ENCODE assay signal across 8 cellular contexts in the genomic region with DNA sequence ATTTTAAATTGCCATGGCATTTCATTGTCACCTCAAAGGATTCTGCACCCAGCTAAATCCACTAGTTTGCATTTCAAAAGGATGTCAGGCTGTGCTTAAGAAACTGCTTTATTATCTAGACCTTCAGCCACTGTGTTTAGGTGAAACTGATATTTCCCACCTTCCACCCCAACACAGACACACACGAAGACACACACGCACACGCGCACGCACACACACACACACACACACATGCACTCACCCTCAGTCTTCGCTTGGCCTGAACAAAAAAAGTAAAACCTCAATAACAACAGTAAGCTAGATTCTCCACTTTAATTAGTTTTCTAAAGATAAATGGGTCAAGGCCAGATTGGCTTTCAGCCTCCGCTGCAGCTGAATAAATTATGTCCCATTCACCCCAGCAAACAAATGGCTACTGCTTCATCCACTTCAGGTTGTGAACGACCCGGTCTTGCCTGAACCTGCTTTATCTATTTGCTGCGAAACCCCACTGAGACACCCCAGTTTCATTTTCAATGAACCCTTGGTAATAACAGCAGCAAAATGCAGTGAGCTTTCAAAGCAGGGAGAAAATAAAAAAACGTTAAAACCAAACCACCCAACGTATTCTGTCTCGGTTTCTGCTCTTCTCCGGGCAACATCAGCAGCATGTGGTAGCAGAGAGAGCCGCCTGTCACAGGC.
A peak's percentile ranks its signal among the peaks of the same experiment; 100 is the strongest.
DNase-seq lines count a peak whose midpoint lies in the region; ATAC-seq and TF ChIP-seq lines count a peak whose summit lies in the region.

No MANE protein-coding gene starts in this region.

- H2AFZ ChIP-seq in MM.1S (ENCODE audit: low read length) = no peak overlapping the region; the same call in 1 of the 2 replicates

- H3K27me3 ChIP-seq in MM.1S (replicated peaks; ENCODE audit: insufficient read depth, low read length) (no peaks in the 10 kb centered on the region), colonic mucosa (no peaks in the 10 kb centered on the region), upper lobe of left lung (no peaks in the 10 kb centered on the region), gastrocnemius medialis (no peaks in the 10 kb centered on the region)

- H4K20me1 ChIP-seq in MM.1S (ENCODE audit: insufficient read depth, low read length) = no peaks in the 10 kb centered on the region

- TF ChIP-seq POLR2A in upper lobe of left lung (IDR thresholded peaks at IDR 0.05) (no peak), gastrocnemius medialis (IDR thresholded peaks at IDR 0.05) (no peak)

- H3K9me3 ChIP-seq in MM.1S (replicated peaks; ENCODE audit: insufficient read depth, low read length) = no peaks in the 10 kb centered on the region
- H3K9me3 ChIP-seq in colonic mucosa = no peaks in the 10 kb centered on the region
- H3K9me3 ChIP-seq in upper lobe of left lung = no peaks in the 10 kb centered on the region
- no peaks in the 10 kb centered on the region for H3K9me3 ChIP-seq in gastrocnemius medialis

- H3K4me2 ChIP-seq in MM.1S (ENCODE audit: low read depth, low read length) = peak overlapping the region; percentile 53

- DNase-seq in DMS 273 treated with DMSO at 0.1 percent for 48 hours (lab: John Stamatoyannopoulos, UW) (peak; percentile 33), MM.1S (peak; percentile 84), colonic mucosa (no peak), upper lobe of left lung (no peak), HuH-7.5 (ENCODE audit: low spot score) (no peak), gastrocnemius medialis (no peak), SIG-M5 treated with dmso at 0.1 percent for 504 hours (lab: John Stamatoyannopoulos, UW; ENCODE audit: unreplicated experiment) (no peak)

- no peaks in the 10 kb centered on the region for H3K9me2 ChIP-seq in MM.1S (replicated peaks; ENCODE audit: insufficient read depth, low read length)

- H3K27ac ChIP-seq in MM.1S (ENCODE audit: low read length) (peak overlapping the region; percentile 55; the same call in 1 of the 2 replicates), colonic mucosa (peak overlapping the region; percentile 11), upper lobe of left lung (no peak overlapping the region), gastrocnemius medialis (no peak overlapping the region)

- H3K4me3 ChIP-seq in MM.1S (ENCODE audit: low read length) = 0 out of 2 replicates have a peak overlapping the region, but pooled peaks have one; percentile 10
- no peak overlapping the region for H3K4me3 ChIP-seq in colonic mucosa
- no peak overlapping the region for H3K4me3 ChIP-seq in upper lobe of left lung
- no peak overlapping the region for H3K4me3 ChIP-seq in gastrocnemius medialis

- in situ Hi-C loops in gastrocnemius medialis (cut with MboI; ENCODE audit: low sequenced_read_pairs in 4 of 4) = no loop called here

- H3K4me1 ChIP-seq in MM.1S (ENCODE audit: low read length) = peaks cover 21% of the 10 kb centered on the region
- no peaks in the 10 kb centered on the region for H3K4me1 ChIP-seq in colonic mucosa
- H3K4me1 ChIP-seq in upper lobe of left lung = no peaks in the 10 kb centered on the region
- no peaks in the 10 kb centered on the region for H3K4me1 ChIP-seq in gastrocnemius medialis

- 75 to 83% methylated on average over 15 of the region's 15 CpGs for WGBS in upper lobe of left lung, 2 donors

- H3K9ac ChIP-seq in MM.1S (ENCODE audit: low read length) (no peak overlapping the region), colonic mucosa (ENCODE audit: low read depth in 2 of 2, low read length in 2 of 2) (no peak overlapping the region)

- intact Hi-C loops in colonic mucosa (cut with DNase I) (no loop called here), gastrocnemius medialis (cut with DNase I; ENCODE audit: low total_unique reads) (no loop called here)

- no peaks in the 10 kb centered on the region for H3K36me3 ChIP-seq in MM.1S (replicated peaks; ENCODE audit: insufficient read depth, low read length)
- no peaks in the 10 kb centered on the region for H3K36me3 ChIP-seq in colonic mucosa
- H3K36me3 ChIP-seq in upper lobe of left lung = no peaks in the 10 kb centered on the region
- no peaks in the 10 kb centered on the region for H3K36me3 ChIP-seq in gastrocnemius medialis

- TF ChIP-seq CTCF in MM.1S (IDR thresholded peaks at IDR 0.05; ENCODE audit: low read length) (no peak), colonic mucosa (IDR thresholded peaks at IDR 0.05) (no peak), upper lobe of left lung (IDR thresholded peaks at IDR 0.05) (no peak), gastrocnemius medialis (IDR thresholded peaks at IDR 0.05 in 4 of 5, conservative IDR thresholded peaks at IDR 0.05 in 1 of 5) (no peak)

- peaks cover 16% of the 10 kb centered on the region for H3F3A ChIP-seq in MM.1S (ENCODE audit: insufficient read depth, low read length)

- no peaks in the 10 kb centered on the region for H3K79me2 ChIP-seq in MM.1S (ENCODE audit: low read length)

- TF ChIP-seq EP300 in upper lobe of left lung (IDR thresholded peaks at IDR 0.05) = no peak

- ATAC-seq in GM19468 (IDR thresholded peaks at IDR 0.05; ENCODE audit: extremely low read depth, unreplicated experiment) = peak; percentile 25
- no peak for ATAC-seq in upper lobe of left lung (ENCODE audit: low FRiP score in 2 of 2)
- no peak for ATAC-seq in gastrocnemius medialis

Comparison
In these comparisons a context has a peak if more than half of its experiments do, and no peak if none do; other contexts are left out.
1. DNase-seq: peak in DMS 273 treated with DMSO at 0.1 percent for 48 hours (single experiment) and MM.1S (single experiment); none in colonic mucosa (single experiment), upper lobe of left lung (0 of 2), HuH-7.5 (single experiment), gastrocnemius medialis (0 of 2) and SIG-M5 treated with dmso at 0.1 percent for 504 hours (single experiment).
2. H3K27ac ChIP-seq: peak in MM.1S (single experiment) and colonic mucosa (single experiment); none in upper lobe of left lung (0 of 4) and gastrocnemius medialis (0 of 4).